In the genomic region with DNA sequence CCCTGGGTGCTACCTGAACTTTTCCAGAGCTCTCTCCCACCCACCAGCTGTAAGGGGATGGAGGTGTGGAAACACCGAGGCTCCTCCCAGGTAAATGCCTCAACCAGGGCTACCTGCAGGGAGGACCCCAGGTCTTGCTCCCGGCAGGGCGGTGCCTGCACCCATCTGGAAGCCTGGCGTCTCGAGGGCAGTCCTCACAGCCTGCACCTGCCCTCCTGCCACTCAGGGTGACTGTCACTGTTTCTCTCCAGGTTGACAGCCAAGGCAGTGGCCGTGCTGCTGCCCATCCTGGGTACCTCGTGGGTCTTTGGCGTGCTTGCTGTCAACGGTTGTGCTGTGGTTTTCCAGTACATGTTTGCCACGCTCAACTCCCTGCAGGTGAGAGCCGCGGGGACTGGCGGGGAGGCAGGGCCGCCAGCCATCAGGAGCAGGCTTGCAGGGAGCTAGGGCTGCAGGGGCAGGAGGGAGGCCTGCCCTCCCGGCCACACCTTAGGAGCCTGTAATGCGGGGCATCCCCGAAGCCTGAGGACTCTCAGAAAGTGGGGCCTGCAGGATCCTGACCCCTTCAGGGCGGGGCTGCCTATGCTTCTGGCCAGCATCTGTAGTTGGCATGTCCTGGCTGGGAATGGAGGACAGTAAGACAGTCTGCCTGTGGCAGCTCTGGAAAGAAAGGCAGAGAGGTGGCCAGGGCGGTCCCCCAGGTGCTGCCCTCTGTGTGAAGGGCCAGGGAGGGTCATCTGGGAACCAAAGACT, we compare ENCODE assay signal across 17 cellular contexts.
DNase-seq lines count a peak whose midpoint lies in the region; ATAC-seq and TF ChIP-seq lines count a peak whose summit lies in the region.
"Had no signal": no experiment of that assay in that cellular context is flagged by ENCODE, and none has a peak within 500 bp of the region (broad histone marks: within the 10 kb centered on the region; RNA-seq: fewer than 3 reads in every experiment).

No MANE protein-coding gene starts in this region.

- H3K27ac ChIP-seq in H9 (ENCODE audit: insufficient read length, low read depth, low read length) = no peak overlapping the region
- H3K27ac ChIP-seq: C4-2B had no signal

- no peaks in the 10 kb centered on the region for H3K23me2 ChIP-seq in H9 (ENCODE audit: insufficient read length, low read depth, low read length, poor library complexity, severe bottlenecking)

- no peak overlapping the region for H3K56ac ChIP-seq in H9 (ENCODE audit: insufficient read length, low read depth, low read length)

- H3K9ac ChIP-seq in H9 (ENCODE audit: extremely low read depth, insufficient read length, low read length) = no peak overlapping the region

- no peak overlapping the region for H2AFZ ChIP-seq in H9 (ENCODE audit: low read length)
- H2AFZ ChIP-seq: GM23338 had no signal

- H2BK5ac ChIP-seq in H9 (ENCODE audit: insufficient read length, low read length) = no peak overlapping the region

- H3K4me3 ChIP-seq in H7 (ENCODE audit: insufficient read depth, low read depth, low read length) = no peak overlapping the region
- H3K4me3 ChIP-seq: A549, GM12878, GM23338, HAP-1 had no signal

- H3K27ac Mint-ChIP-seq in H9 (no peak overlapping the region), osteocyte (ENCODE audit: unreplicated experiment) (no peak overlapping the region)
- H3K27ac Mint-ChIP-seq: CD4-positive, alpha-beta memory T cell; GM23338 had no signal

- H3K4me1 Mint-ChIP-seq in H9 (peaks cover 0 to 7% of the 10 kb centered on the region in 2 experiments; a peak in 2 of 4 replicates), osteocyte (ENCODE audit: unreplicated experiment) (peaks cover 2% of the 10 kb centered on the region)

- H3K23ac ChIP-seq in H9 (ENCODE audit: insufficient read length, low read depth, low read length) = no peak overlapping the region

- H3K14ac ChIP-seq in H9 (ENCODE audit: insufficient read depth, low read length) = no peak overlapping the region; the same call in 1 of the 2 replicates

- H3K27me3 Mint-ChIP-seq in H9 (ENCODE audit: low read depth) = peaks cover 17% of the 10 kb centered on the region
- H3K27me3 Mint-ChIP-seq in osteocyte (ENCODE audit: unreplicated experiment) = no peaks in the 10 kb centered on the region

- H3K4ac ChIP-seq in H9 (ENCODE audit: low read depth, low read length) = no peak overlapping the region

- no peaks in the 10 kb centered on the region for H3K9me3 ChIP-seq in H9 (ENCODE audit: control insufficient read depth, low read depth, low read length)
- H3K9me3 ChIP-seq: A549, BE2C, HAP-1 had no signal

- H4K91ac ChIP-seq in H9 (ENCODE audit: insufficient read length, low read depth, low read length) = no peak overlapping the region

- H2AK5ac ChIP-seq in H9 (ENCODE audit: insufficient read length, low read length) = no peak overlapping the region

- H2BK15ac ChIP-seq in H9 (ENCODE audit: low read depth, low read length) = no peak overlapping the region

- no peak for ATAC-seq in left lobe of liver
- ATAC-seq: A549, GM12878, GM23338, HepG2 had no signal

- H3K9me3 Mint-ChIP-seq in H9 (no peaks in the 10 kb centered on the region), osteocyte (ENCODE audit: unreplicated experiment) (no peaks in the 10 kb centered on the region)
- H3K9me3 Mint-ChIP-seq: CD4-positive, alpha-beta memory T cell; GM23338 had no signal

- H4K5ac ChIP-seq in H9 (ENCODE audit: insufficient read length, low read depth, low read length) = no peak overlapping the region

- H2BK120ac ChIP-seq in H9 (ENCODE audit: low read depth, low read length, poor library complexity, severe bottlenecking) = no peak overlapping the region

- no peak overlapping the region for H3T11ph ChIP-seq in H9 (ENCODE audit: low read length)

- no peak for TF ChIP-seq CTCF in H9 (conservative IDR thresholded peaks at IDR 0.05)
- TF ChIP-seq CTCF in osteocyte (IDR thresholded peaks at IDR 0.05) = no peak

- H3K36me3 ChIP-seq in H7 (replicated peaks; ENCODE audit: control insufficient read depth, insufficient read depth, low read length) = no peaks in the 10 kb centered on the region
- H3K36me3 ChIP-seq: BE2C, HAP-1 had no signal

- H3K36me3 Mint-ChIP-seq in H9 (ENCODE audit: insufficient read depth in 1 of 3, low read depth in 3 of 3) = no peaks in the 10 kb centered on the region
- no peaks in the 10 kb centered on the region for H3K36me3 Mint-ChIP-seq in osteocyte (ENCODE audit: unreplicated experiment)
- H3K36me3 Mint-ChIP-seq: CD4-positive, alpha-beta memory T cell had no signal

- no peak overlapping the region for H4K8ac ChIP-seq in H9 (replicated peaks; ENCODE audit: insufficient read length, low read depth, low read length)

- H3K4me1 ChIP-seq in H9 (ENCODE audit: insufficient read depth, low read length) = no peaks in the 10 kb centered on the region
- H3K4me1 ChIP-seq: BE2C, HAP-1 had no signal

- H2BK12ac ChIP-seq in H9 (ENCODE audit: insufficient read length, low read depth, low read length) = no peak overlapping the region

- DNase-seq in H7 = peak; percentile 51
- DNase-seq in H9 = peak; percentile 28
- peak; percentile 38 for DNase-seq in left lobe of liver (ENCODE audit: low spot score)
- peak; percentile 84 for DNase-seq in osteocyte (ENCODE audit: extremely low spot score, unreplicated experiment)
- no peak for DNase-seq in mesenteric fat pad (ENCODE audit: low spot score)
- no peak for DNase-seq in NCI-H524 treated with DMSO at 0.1 percent for 48 hours (lab: John Stamatoyannopoulos, UW)
- DNase-seq in Kasumi-1 (lab: John Stamatoyannopoulos, UW) = no peak
- no peak for DNase-seq in GM19240 (ENCODE audit: insufficient read length, low spot score)
- DNase-seq: BE2C; CD4-positive, alpha-beta memory T cell; DMS79 had no signal

- H3K4me2 ChIP-seq in H9 (ENCODE audit: insufficient read depth, insufficient read length, low read length) = no peak overlapping the region
- H3K4me2 ChIP-seq: A549, GM23338 had no signal

- H3K79me1 ChIP-seq in H9 (ENCODE audit: insufficient read depth, low read depth, low read length, poor library complexity, severe bottlenecking) = no peaks in the 10 kb centered on the region

- no peaks in the 10 kb centered on the region for H4K20me1 ChIP-seq in H9 (ENCODE audit: control insufficient read depth, insufficient read depth, insufficient read length)

- H3K27me3 ChIP-seq in H7 (ENCODE audit: control insufficient read depth, insufficient read depth, low read length) (no peaks in the 10 kb centered on the region), H9 (ENCODE audit: insufficient read depth, low read length) (no peaks in the 10 kb centered on the region)
- H3K27me3 ChIP-seq: BE2C had no signal

- H3K18ac ChIP-seq in H9 (ENCODE audit: insufficient read length, low read depth, low read length) = no peak overlapping the region

- no peaks in the 10 kb centered on the region for H3K79me2 ChIP-seq in H9 (ENCODE audit: insufficient read depth, low read length)

- H2BK20ac ChIP-seq in H9 (ENCODE audit: low read depth, low read length, poor library complexity, severe bottlenecking) = no peak overlapping the region

- WGBS in H9 (ENCODE audit: extremely low coverage, insufficient read length, low lambda C conversion rate) = no CpG with 5 or more reads among the region's 19 CpGs

- H3K4me3 Mint-ChIP-seq in H9 = no peak overlapping the region
- H3K4me3 Mint-ChIP-seq in osteocyte (ENCODE audit: unreplicated experiment) = no peak overlapping the region
- H3K4me3 Mint-ChIP-seq: CD4-positive, alpha-beta memory T cell; GM23338 had no signal

Comparison
In these comparisons a context has a peak if more than half of its experiments do, and no peak if none do; other contexts are left out.
1. DNase-seq: peak in H7 (single experiment), H9 (single experiment), left lobe of liver (single experiment) and osteocyte (single experiment); none in mesenteric fat pad (single experiment), NCI-H524 treated with DMSO at 0.1 percent for 48 hours (single experiment), Kasumi-1 (0 of 2) and GM19240 (single experiment).